ENCODE assay signal across 15 cellular contexts in genomic region chr1:167516404-167517388, GRCh38. TPM values are rescaled to one million over a fixed set of nuclear protein-coding genes. Genes with fewer than 3 reads are reported as not detected.
DNase-seq lines count a peak whose midpoint lies in the region; ATAC-seq and TF ChIP-seq lines count a peak whose summit lies in the region.
"Had no signal": no experiment of that assay in that cellular context is flagged by ENCODE, and none has a peak within 500 bp of the region (broad histone marks: within the 10 kb centered on the region; RNA-seq: fewer than 3 reads in every experiment).

No MANE protein-coding gene starts in this region.

- H3K36me3 ChIP-seq in stomach (no peaks in the 10 kb centered on the region), left ventricle myocardium inferior (no peaks in the 10 kb centered on the region)
- H3K36me3 ChIP-seq: pancreas had no signal

- H3K27ac ChIP-seq in stomach (peak overlapping the region in 4 of 5 donors; percentile 31 to 59 (median 52)), foreskin keratinocyte (no peak overlapping the region), left ventricle myocardium inferior (replicated peaks) (no peak overlapping the region)
- H3K27ac ChIP-seq: 22Rv1, pancreas, SK-N-MC had no signal

- peaks cover 55% of the 10 kb centered on the region for H3K36me3 Mint-ChIP-seq in activated CD8-positive, alpha-beta memory T cell treated with anti-CD3 and anti-CD28 coated beads, Interleukin-2, amount 10 ng/mL, durations not matched to agents 7 days and 5 days
- H3K36me3 Mint-ChIP-seq in effector memory CD8-positive, alpha-beta T cell (ENCODE audit: insufficient read depth): peaks cover 65% of the 10 kb centered on the region

- no peaks in the 10 kb centered on the region for H3K27me3 Mint-ChIP-seq in activated CD8-positive, alpha-beta memory T cell treated with anti-CD3 and anti-CD28 coated beads, Interleukin-2, amount 10 ng/mL, durations not matched to agents 7 days and 5 days
- no peaks in the 10 kb centered on the region for H3K27me3 Mint-ChIP-seq in effector memory CD8-positive, alpha-beta T cell

- H3K4me3 ChIP-seq in stomach: peak overlapping the region in 3 of 4 donors; percentile 12 to 33 (median 18)
- no peak overlapping the region for H3K4me3 ChIP-seq in left ventricle myocardium inferior
- H3K4me3 ChIP-seq: lung, pancreas, SK-N-MC had no signal

- H3K4me1 ChIP-seq in stomach (peaks cover 0 to 7% (median 0%) of the 10 kb centered on the region in 4 donors), foreskin keratinocyte (no peaks in the 10 kb centered on the region), left ventricle myocardium inferior (no peaks in the 10 kb centered on the region)
- H3K4me1 ChIP-seq: pancreas had no signal

- H3K27ac Mint-ChIP-seq in activated CD8-positive, alpha-beta memory T cell treated with anti-CD3 and anti-CD28 coated beads, Interleukin-2, amount 10 ng/mL, durations not matched to agents 7 days and 5 days: peak overlapping the region; percentile 98
- peak overlapping the region; percentile 99 to 100 for H3K27ac Mint-ChIP-seq in effector memory CD8-positive, alpha-beta T cell

- DNase-seq in NCI-H146 (lab: John Stamatoyannopoulos, UW): peak; percentile 14
- DNase-seq in NCI-H146 treated with DMSO at 0.1 percent for 48 hours (lab: John Stamatoyannopoulos, UW; ENCODE audit: unreplicated experiment): no peak
- peak; percentile 70 for DNase-seq in activated CD8-positive, alpha-beta memory T cell treated with anti-CD3 and anti-CD28 coated beads, Interleukin-2, amount 10 ng/mL, durations not matched to agents 7 days and 5 days
- DNase-seq in effector memory CD8-positive, alpha-beta T cell: peak in 2 of 3 experiments; percentile 26
- no peak for DNase-seq in stomach
- no peak for DNase-seq in OCI-M1 (lab: John Stamatoyannopoulos, UW)
- DNase-seq in foreskin keratinocyte: no peak
- no peak for DNase-seq in left ventricle myocardium inferior
- DNase-seq: NCI-H1092, NCI-H69, pancreas, substantia nigra had no signal

- CTCF ChIA-PET in activated CD8-positive, alpha-beta memory T cell treated with anti-CD3 and anti-CD28 coated beads, Interleukin-2, amount 10 ng/mL, durations not matched to agents 7 days and 5 days (lab: Charles Lee): interaction anchor here (0.7 to 6.7 kb wide), 22 partner anchors 10 to 639 kb away, joined by 3 to 63 read pairs (median 4); partner anchors contain the start of gene CREG1

- WGBS in stomach, 5 donors: 68 to 86% (median 74%) methylated on average over 15 to 19 of the region's 19 CpGs

- TF ChIP-seq CTCF in stomach (IDR thresholded peaks at IDR 0.05): no peak
- TF ChIP-seq CTCF in foreskin keratinocyte (conservative IDR thresholded peaks at IDR 0.05): no peak
- TF ChIP-seq CTCF in left ventricle myocardium inferior (IDR thresholded peaks at IDR 0.05; ENCODE audit: borderline replicate concordance): no peak

- peak; percentile 13 for ATAC-seq in activated CD8-positive, alpha-beta memory T cell treated with anti-CD3 and anti-CD28 coated beads, Interleukin-2, amount 10 ng/mL, durations not matched to agents 7 days and 5 days
- ATAC-seq in effector memory CD8-positive, alpha-beta T cell (replicated peaks): no peak
- no peak for ATAC-seq in foreskin keratinocyte

- H3K9me3 ChIP-seq in stomach (no peaks in the 10 kb centered on the region), left ventricle myocardium inferior (replicated peaks) (no peaks in the 10 kb centered on the region)
- H3K9me3 ChIP-seq: pancreas had no signal

- peak overlapping the region; percentile 94 for H3K4me3 Mint-ChIP-seq in activated CD8-positive, alpha-beta memory T cell treated with anti-CD3 and anti-CD28 coated beads, Interleukin-2, amount 10 ng/mL, durations not matched to agents 7 days and 5 days
- H3K4me3 Mint-ChIP-seq in effector memory CD8-positive, alpha-beta T cell: peak overlapping the region; percentile 97 to 98

- intact Hi-C loops in stomach (cut with DNase I; ENCODE audit: low total_unique reads): no loop called here
- intact Hi-C loops in left ventricle myocardium inferior (cut with micrococcal nuclease): no loop called here

- no peaks in the 10 kb centered on the region for H3K9me3 Mint-ChIP-seq in activated CD8-positive, alpha-beta memory T cell treated with anti-CD3 and anti-CD28 coated beads, Interleukin-2, amount 10 ng/mL, durations not matched to agents 7 days and 5 days (ENCODE audit: low read depth)
- H3K9me3 Mint-ChIP-seq in effector memory CD8-positive, alpha-beta T cell: no peaks in the 10 kb centered on the region

- TF ChIP-seq POLR2A in stomach (IDR thresholded peaks at IDR 0.05): no peak

- H3K4me1 Mint-ChIP-seq in activated CD8-positive, alpha-beta memory T cell treated with anti-CD3 and anti-CD28 coated beads, Interleukin-2, amount 10 ng/mL, durations not matched to agents 7 days and 5 days: peaks cover 52% of the 10 kb centered on the region
- peaks cover 42 to 47% of the 10 kb centered on the region in 2 donors for H3K4me1 Mint-ChIP-seq in effector memory CD8-positive, alpha-beta T cell (ENCODE audit: low read depth in 2 of 2)

- TF ChIP-seq EP300 in stomach (IDR thresholded peaks at IDR 0.05): no peak

- H3K27me3 ChIP-seq in stomach: no peaks in the 10 kb centered on the region
- H3K27me3 ChIP-seq in foreskin keratinocyte: peaks cover 6% of the 10 kb centered on the region
- peaks cover 29% of the 10 kb centered on the region for H3K27me3 ChIP-seq in left ventricle myocardium inferior (ENCODE audit: low read depth)

RNA-seq across cellular contexts. Expression of gene CD247, which starts 1.6 kb away (rescaled TPM):
- total RNA-seq in activated CD8-positive, alpha-beta memory T cell treated with anti-CD3 and anti-CD28 coated beads, Interleukin-2, amount 10 ng/mL, durations not matched to agents 7 days and 5 days: 100 to 1,000 TPM; 190 to 197 TPM
- 1 to 10 TPM in 2 of 5 donors, not detected in 3; 5.3 to 6.7 TPM for total RNA-seq in stomach
- 1 to 10 TPM in 2 of 3 donors, under 1 TPM in 1; 0.68 to 3.1 (median 1.0) TPM for polyA plus RNA-seq in stomach
- 0.14 TPM in 1 of 2 replicates, not detected in the other for total RNA-seq in foreskin keratinocyte
- not detected in 2 replicates for polyA plus RNA-seq in foreskin keratinocyte
- 0.82 TPM for total RNA-seq in left ventricle myocardium inferior

RNA-seq across cellular contexts. Expression of gene CREG1, which starts 36.9 kb away (rescaled TPM):
- 10 to 100 TPM; 12.7 to 15.8 TPM for total RNA-seq in activated CD8-positive, alpha-beta memory T cell treated with anti-CD3 and anti-CD28 coated beads, Interleukin-2, amount 10 ng/mL, durations not matched to agents 7 days and 5 days
- total RNA-seq in stomach (100 to 1,000 TPM in 2 of 5 donors, 10 to 100 TPM in 3; 74.9 to 120 (median 87.7) TPM), foreskin keratinocyte (15.7 and 19.9 TPM in 2 replicates), left ventricle myocardium inferior (81.3 TPM)
- polyA plus RNA-seq in stomach (10 to 100 TPM; 44.6 to 70.3 (median 65.9) TPM), foreskin keratinocyte (12.8 and 19.1 TPM in 2 replicates)

Comparison
In these comparisons a context has a peak if more than half of its experiments do, and no peak if none do; other contexts are left out.
1. DNase-seq: peak in NCI-H146 (single experiment), activated CD8-positive, alpha-beta memory T cell treated with anti-CD3 and anti-CD28 coated beads, Interleukin-2, amount 10 ng/mL, durations not matched to agents 7 days and 5 days (single experiment) and effector memory CD8-positive, alpha-beta T cell (2 of 3); none in NCI-H146 treated with DMSO at 0.1 percent for 48 hours (single experiment), stomach (single experiment), OCI-M1 (single experiment), foreskin keratinocyte (0 of 2) and left ventricle myocardium inferior (single experiment).
2. H3K27ac ChIP-seq: peak in stomach (4 of 5); none in foreskin keratinocyte (single experiment) and left ventricle myocardium inferior (single experiment).
3. RNA of gene CD247, which starts 1.6 kb away (total RNA-seq): 190 to 197 TPM in activated CD8-positive, alpha-beta memory T cell treated with anti-CD3 and anti-CD28 coated beads, Interleukin-2, amount 10 ng/mL, durations not matched to agents 7 days and 5 days; 0.82 TPM in left ventricle myocardium inferior (single experiment), 0.14 TPM in foreskin keratinocyte and 5.3 to 6.7 TPM in stomach; every median in the first group is over 10 times any median in the second.